ENCODE assay signal across 10 cellular contexts in the genomic region with DNA sequence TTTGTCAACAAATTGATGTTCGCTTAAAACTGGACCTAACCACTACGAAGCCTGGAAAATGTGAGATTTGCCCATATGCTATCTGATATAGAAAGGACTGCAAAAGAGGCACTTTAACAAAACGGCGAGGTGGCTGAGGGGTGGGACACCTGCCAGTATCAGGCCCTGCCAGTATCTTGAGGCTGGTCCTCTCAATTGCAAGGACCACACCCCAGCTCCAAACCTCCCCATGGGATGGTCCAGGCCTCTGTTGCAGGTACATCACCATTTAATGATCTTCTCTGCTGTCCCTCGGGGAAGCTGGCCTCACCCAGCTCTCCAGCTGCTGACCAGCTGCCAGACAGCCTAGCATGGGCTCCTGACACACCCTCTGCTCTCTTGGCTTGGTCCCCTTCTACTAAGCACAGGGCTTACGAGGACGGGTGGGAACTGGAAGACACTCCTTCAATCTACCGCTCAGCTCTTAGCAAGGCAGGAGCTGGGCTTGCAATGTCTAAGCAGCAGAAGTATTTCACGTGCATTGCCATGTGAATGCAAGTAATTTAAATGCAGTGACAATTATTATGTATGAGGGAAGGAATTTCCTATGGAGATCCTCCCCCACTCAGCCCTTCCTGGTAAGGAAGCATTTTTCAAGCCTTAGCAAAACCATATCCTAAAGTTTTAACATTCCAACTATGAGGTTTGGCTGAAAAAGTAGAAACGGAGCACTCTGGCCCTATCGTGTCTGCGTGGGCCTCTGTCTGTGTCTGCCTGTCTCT.
DNase-seq lines count a peak whose midpoint lies in the region; ATAC-seq, FAIRE-seq and TF ChIP-seq lines count a peak whose summit lies in the region.
"Had no signal": no experiment of that assay in that cellular context is flagged by ENCODE, and none has a peak within 500 bp of the region (broad histone marks: within the 10 kb centered on the region; RNA-seq: fewer than 3 reads in every experiment).

No MANE protein-coding gene starts in this region.

- H3K36me3 Mint-ChIP-seq in H9 (ENCODE audit: insufficient read depth in 1 of 3, low read depth in 3 of 3), result peaks cover 4 to 24% (median 15%) of the 10 kb centered on the region in 3 experiments; a peak in 6 of 7 replicates
- peaks cover 10% of the 10 kb centered on the region for H3K36me3 Mint-ChIP-seq in astrocyte (ENCODE audit: low read depth, unreplicated experiment)
- H3K36me3 Mint-ChIP-seq in Calu3 (ENCODE audit: insufficient read depth, unreplicated experiment), result peaks cover 4% of the 10 kb centered on the region
- H3K36me3 Mint-ChIP-seq in effector memory CD8-positive, alpha-beta T cell (ENCODE audit: insufficient read depth), result no peaks in the 10 kb centered on the region
- H3K36me3 Mint-ChIP-seq in activated T-cell treated with anti-CD3 and anti-CD28 coated beads, Interleukin-2, amount 50 U/mL, for 72 hours (ENCODE audit: insufficient read depth in 2 of 2), result no peaks in the 10 kb centered on the region

- no peak overlapping the region for H4K91ac ChIP-seq in H9 (ENCODE audit: insufficient read length, low read depth, low read length)

- H3K4me2 ChIP-seq in H9 (ENCODE audit: insufficient read depth, insufficient read length, low read length), result peak overlapping the region; percentile 15
- peak overlapping the region; percentile 50 for H3K4me2 ChIP-seq in astrocyte (ENCODE audit: low read length)
- H3K4me2 ChIP-seq in hepatocyte, result no peak overlapping the region

- peaks cover 7% of the 10 kb centered on the region for H3K79me1 ChIP-seq in H9 (ENCODE audit: insufficient read depth, low read depth, low read length, poor library complexity, severe bottlenecking)

- H3K18ac ChIP-seq in H9 (ENCODE audit: insufficient read length, low read depth, low read length), result no peak overlapping the region

- H3K23me2 ChIP-seq in H9 (ENCODE audit: insufficient read length, low read depth, low read length, poor library complexity, severe bottlenecking), result no peaks in the 10 kb centered on the region

- H3K4me1 Mint-ChIP-seq in H9 (peaks cover 22 to 24% of the 10 kb centered on the region in 2 experiments), astrocyte (ENCODE audit: low read depth, unreplicated experiment) (peaks cover 38% of the 10 kb centered on the region), Calu3 (ENCODE audit: low read depth, unreplicated experiment) (peaks cover 25% of the 10 kb centered on the region)
- H3K4me1 Mint-ChIP-seq in effector memory CD8-positive, alpha-beta T cell (ENCODE audit: low read depth in 2 of 2), result peaks cover 0 to 7% of the 10 kb centered on the region in 2 donors
- H3K4me1 Mint-ChIP-seq in activated T-cell treated with anti-CD3 and anti-CD28 coated beads, Interleukin-2, amount 50 U/mL, for 72 hours (ENCODE audit: low read depth), result no peaks in the 10 kb centered on the region

- H3K9me3 Mint-ChIP-seq in H9 (peaks cover 0 to 4% of the 10 kb centered on the region in 2 experiments; a peak in 1 of 5 replicates), astrocyte (ENCODE audit: unreplicated experiment) (peaks cover 5% of the 10 kb centered on the region), Calu3 (ENCODE audit: low read depth, unreplicated experiment) (no peaks in the 10 kb centered on the region)
- H3K9me3 Mint-ChIP-seq in effector memory CD8-positive, alpha-beta T cell, result no peaks in the 10 kb centered on the region
- no peaks in the 10 kb centered on the region for H3K9me3 Mint-ChIP-seq in activated T-cell treated with anti-CD3 and anti-CD28 coated beads, Interleukin-2, amount 50 U/mL, for 72 hours

- no peaks in the 10 kb centered on the region for H3K27me3 Mint-ChIP-seq in H9 (ENCODE audit: low read depth)
- no peaks in the 10 kb centered on the region for H3K27me3 Mint-ChIP-seq in astrocyte (ENCODE audit: low read depth, unreplicated experiment)
- H3K27me3 Mint-ChIP-seq in Calu3 (ENCODE audit: unreplicated experiment), result no peaks in the 10 kb centered on the region
- no peaks in the 10 kb centered on the region for H3K27me3 Mint-ChIP-seq in effector memory CD8-positive, alpha-beta T cell
- H3K27me3 Mint-ChIP-seq in activated T-cell treated with anti-CD3 and anti-CD28 coated beads, Interleukin-2, amount 50 U/mL, for 72 hours (ENCODE audit: low read depth), result no peaks in the 10 kb centered on the region

- H2AK5ac ChIP-seq in H9 (ENCODE audit: insufficient read length, low read length), result no peak overlapping the region

- TF ChIP-seq POLR2A in spleen (IDR thresholded peaks at IDR 0.05), result no peak

- no peak overlapping the region for H3K56ac ChIP-seq in H9 (ENCODE audit: insufficient read length, low read depth, low read length)

- no peak overlapping the region for H4K5ac ChIP-seq in H9 (ENCODE audit: insufficient read length, low read depth, low read length)

- H2AFZ ChIP-seq in H9 (ENCODE audit: low read length) (no peak overlapping the region), astrocyte (ENCODE audit: low read depth, low read length) (no peak overlapping the region), hepatocyte (no peak overlapping the region)

- H3K4me1 ChIP-seq in H9 (ENCODE audit: insufficient read depth, low read length) (peaks cover 6% of the 10 kb centered on the region; the same call in 1 of the 2 replicates), astrocyte (ENCODE audit: insufficient read depth, low read length) (peaks cover 42% of the 10 kb centered on the region), hepatocyte (ENCODE audit: insufficient read depth) (no peaks in the 10 kb centered on the region), spleen (peaks cover 0 to 48% (median 15%) of the 10 kb centered on the region in 6 donors)

- H3K27me3 ChIP-seq in H9 (ENCODE audit: insufficient read depth, low read length) (no peaks in the 10 kb centered on the region), astrocyte (ENCODE audit: insufficient read depth, low read length) (no peaks in the 10 kb centered on the region), hepatocyte (no peaks in the 10 kb centered on the region), spleen (replicated peaks in 1 of 7) (no peaks in the 10 kb centered on the region)

- H4K8ac ChIP-seq in H9 (replicated peaks; ENCODE audit: insufficient read length, low read depth, low read length), result no peak overlapping the region

- no peak overlapping the region for H2BK20ac ChIP-seq in H9 (ENCODE audit: low read depth, low read length, poor library complexity, severe bottlenecking)

- no peak overlapping the region for H2BK12ac ChIP-seq in H9 (ENCODE audit: insufficient read length, low read depth, low read length)

- FAIRE-seq in astrocyte (lab: Jason Lieb, UNC), result peak; percentile 95

- intact Hi-C loops in spleen (cut with DNase I; ENCODE audit: low total_unique reads) (no loop called here), Calu3 (cut with micrococcal nuclease; ENCODE audit: unreplicated experiment) (no loop called here)

- H3K79me2 ChIP-seq in H9 (ENCODE audit: insufficient read depth, low read length) (peaks cover 11% of the 10 kb centered on the region; the same call in 1 of the 2 replicates), astrocyte (ENCODE audit: insufficient read depth, low read length) (peaks cover 87% of the 10 kb centered on the region), hepatocyte (peaks cover 85% of the 10 kb centered on the region)

- ATAC-seq in effector memory CD8-positive, alpha-beta T cell (replicated peaks), result no peak
- ATAC-seq in GM18502 (IDR thresholded peaks at IDR 0.05; ENCODE audit: poor library complexity, unreplicated experiment), result no peak
- ATAC-seq in activated T-cell treated with anti-CD3 and anti-CD28 coated beads, Interleukin-2, amount 50 U/mL, for 72 hours (replicated peaks in 1 of 2), result no peak

- no peaks in the 10 kb centered on the region for H4K20me1 ChIP-seq in H9 (ENCODE audit: control insufficient read depth, insufficient read depth, insufficient read length)
- H4K20me1 ChIP-seq in astrocyte (ENCODE audit: insufficient read depth, low read length), result peaks cover 15% of the 10 kb centered on the region
- peaks cover 12% of the 10 kb centered on the region for H4K20me1 ChIP-seq in hepatocyte (ENCODE audit: insufficient read depth, poor library complexity, severe bottlenecking)

- H2BK120ac ChIP-seq in H9 (ENCODE audit: low read depth, low read length, poor library complexity, severe bottlenecking), result no peak overlapping the region

- peak overlapping the region; percentile 24 for H3K27ac ChIP-seq in H9 (ENCODE audit: insufficient read length, low read depth, low read length)
- H3K27ac ChIP-seq in astrocyte (ENCODE audit: low read depth, low read length), result peak overlapping the region; percentile 78
- peak overlapping the region; percentile 55 for H3K27ac ChIP-seq in hepatocyte
- peak overlapping the region in 7 of 8 donors; percentile 9 to 55 (median 48) for H3K27ac ChIP-seq in spleen
- H3K27ac ChIP-seq: HL-60 had no signal

- H3K4me3 ChIP-seq in astrocyte (ENCODE audit: insufficient read depth, low read depth, low read length), result peak overlapping the region; percentile 7
- no peak overlapping the region for H3K4me3 ChIP-seq in hepatocyte
- H3K4me3 ChIP-seq in spleen, result no peak overlapping the region

- no peak overlapping the region for H3K14ac ChIP-seq in H9 (ENCODE audit: insufficient read depth, low read length)

- DNase-seq in H9, result peak; percentile 50
- DNase-seq in astrocyte (ENCODE audit: low read depth), result peak; percentile 99
- DNase-seq in hepatocyte (ENCODE audit: low spot score), result no peak
- DNase-seq in spleen, result no peak
- DNase-seq in Calu3, result no peak
- no peak for DNase-seq in effector memory CD8-positive, alpha-beta T cell
- DNase-seq in activated T-cell treated with anti-CD3 and anti-CD28 coated beads, Interleukin-2, amount 50 U/mL, for 72 hours, result no peak
- DNase-seq: NCI-H526 treated with DMSO at 0.1 percent for 48 hours had no signal

- no CpG with 5 or more reads among the region's 12 CpGs for WGBS in H9 (ENCODE audit: extremely low coverage, insufficient read length, low lambda C conversion rate)
- 85% methylated on average over 12 of the region's 12 CpGs for WGBS in hepatocyte (ENCODE audit: low lambda C conversion rate, missing lambda C conversion rate)
- WGBS in spleen, 5 donors, result 72 to 84% (median 81%) methylated on average over 12 of the region's 12 CpGs

- H3K9ac ChIP-seq in H9 (ENCODE audit: extremely low read depth, insufficient read length, low read length), result no peak overlapping the region
- peak overlapping the region; percentile 79 for H3K9ac ChIP-seq in astrocyte (ENCODE audit: low read length)

- H3K4me3 Mint-ChIP-seq in H9, result no peak overlapping the region; a peak in 1 of 5 replicates
- peak overlapping the region; percentile 58 for H3K4me3 Mint-ChIP-seq in astrocyte (ENCODE audit: unreplicated experiment)
- no peak overlapping the region for H3K4me3 Mint-ChIP-seq in Calu3 (ENCODE audit: low read depth, unreplicated experiment)
- no peak overlapping the region for H3K4me3 Mint-ChIP-seq in effector memory CD8-positive, alpha-beta T cell
- no peak overlapping the region for H3K4me3 Mint-ChIP-seq in activated T-cell treated with anti-CD3 and anti-CD28 coated beads, Interleukin-2, amount 50 U/mL, for 72 hours

- H3K9me2 ChIP-seq in hepatocyte (replicated peaks; ENCODE audit: insufficient read depth), result no peaks in the 10 kb centered on the region

- no peak overlapping the region for H3K4ac ChIP-seq in H9 (ENCODE audit: low read depth, low read length)

- H3K9me3 ChIP-seq in H9 (ENCODE audit: control insufficient read depth, low read depth, low read length) (no peaks in the 10 kb centered on the region), astrocyte (ENCODE audit: insufficient read depth, low read depth, low read length) (peaks cover 2% of the 10 kb centered on the region), hepatocyte (ENCODE audit: low read depth) (no peaks in the 10 kb centered on the region), spleen (peaks cover 0 to 8% (median 3%) of the 10 kb centered on the region in 8 donors)

- H3K27ac Mint-ChIP-seq in H9, result peak overlapping the region; percentile 82 to 98 (median 87)
- H3K27ac Mint-ChIP-seq in astrocyte (ENCODE audit: unreplicated experiment), result peak overlapping the region; percentile 99
- H3K27ac Mint-ChIP-seq in Calu3 (ENCODE audit: unreplicated experiment), result no peak overlapping the region
- no peak overlapping the region for H3K27ac Mint-ChIP-seq in effector memory CD8-positive, alpha-beta T cell
- H3K27ac Mint-ChIP-seq in activated T-cell treated with anti-CD3 and anti-CD28 coated beads, Interleukin-2, amount 50 U/mL, for 72 hours, result no peak overlapping the region

- CTCF ChIA-PET in Calu3 (lab: Charles Lee), result no interaction called here

- H2BK15ac ChIP-seq in H9 (ENCODE audit: low read depth, low read length), result no peak overlapping the region

- no peak overlapping the region for H3K23ac ChIP-seq in H9 (ENCODE audit: insufficient read length, low read depth, low read length)

- H2BK5ac ChIP-seq in H9 (ENCODE audit: insufficient read length, low read length), result no peak overlapping the region

- no peak overlapping the region for H3T11ph ChIP-seq in H9 (ENCODE audit: low read length)

- H3K36me3 ChIP-seq in astrocyte (ENCODE audit: insufficient read depth, low read length), result peaks cover under 1% of the 10 kb centered on the region
- H3K36me3 ChIP-seq in hepatocyte (replicated peaks; ENCODE audit: insufficient read depth, low read depth), result no peaks in the 10 kb centered on the region
- peaks cover 0 to 26% (median 0%) of the 10 kb centered on the region in 6 donors for H3K36me3 ChIP-seq in spleen

- TF ChIP-seq CTCF in H9 (conservative IDR thresholded peaks at IDR 0.05), result no peak
- no peak for TF ChIP-seq CTCF in astrocyte (IDR thresholded peaks at IDR 0.05; ENCODE audit: insufficient read depth, low read depth, low read length)
- TF ChIP-seq CTCF in hepatocyte (IDR thresholded peaks at IDR 0.05; ENCODE audit: poor library complexity), result no peak
- no peak for TF ChIP-seq CTCF in spleen (IDR thresholded peaks at IDR 0.05 in 8 of 11, conservative IDR thresholded peaks at IDR 0.05 in 3 of 11)
- TF ChIP-seq CTCF in Calu3 (IDR thresholded peaks at IDR 0.05; ENCODE audit: unreplicated experiment), result no peak

- BruUV-seq in Calu3 (replicated peaks; lab: Mats Ljungman, UMichigan), result no TSS peak

Comparison
In these comparisons a context has a peak if more than half of its experiments do, and no peak if none do; other contexts are left out.
1. DNase-seq: peak in H9 (single experiment) and astrocyte (single experiment); none in hepatocyte (single experiment), spleen (single experiment), Calu3 (single experiment), effector memory CD8-positive, alpha-beta T cell (0 of 3) and activated T-cell treated with anti-CD3 and anti-CD28 coated beads, Interleukin-2, amount 50 U/mL, for 72 hours (0 of 2).
2. H3K27ac ChIP-seq: peak in every context shown above with its lines; median percentile 78 in astrocyte; 55 in hepatocyte; 48 in spleen; 24 in H9.
3. H3K27ac Mint-ChIP-seq: peak in H9 (3 of 3) and astrocyte (single experiment); none in Calu3 (single experiment), effector memory CD8-positive, alpha-beta T cell (0 of 2) and activated T-cell treated with anti-CD3 and anti-CD28 coated beads, Interleukin-2, amount 50 U/mL, for 72 hours (single experiment).